ENCODE assay signal across 8 cellular contexts in the genomic region with DNA sequence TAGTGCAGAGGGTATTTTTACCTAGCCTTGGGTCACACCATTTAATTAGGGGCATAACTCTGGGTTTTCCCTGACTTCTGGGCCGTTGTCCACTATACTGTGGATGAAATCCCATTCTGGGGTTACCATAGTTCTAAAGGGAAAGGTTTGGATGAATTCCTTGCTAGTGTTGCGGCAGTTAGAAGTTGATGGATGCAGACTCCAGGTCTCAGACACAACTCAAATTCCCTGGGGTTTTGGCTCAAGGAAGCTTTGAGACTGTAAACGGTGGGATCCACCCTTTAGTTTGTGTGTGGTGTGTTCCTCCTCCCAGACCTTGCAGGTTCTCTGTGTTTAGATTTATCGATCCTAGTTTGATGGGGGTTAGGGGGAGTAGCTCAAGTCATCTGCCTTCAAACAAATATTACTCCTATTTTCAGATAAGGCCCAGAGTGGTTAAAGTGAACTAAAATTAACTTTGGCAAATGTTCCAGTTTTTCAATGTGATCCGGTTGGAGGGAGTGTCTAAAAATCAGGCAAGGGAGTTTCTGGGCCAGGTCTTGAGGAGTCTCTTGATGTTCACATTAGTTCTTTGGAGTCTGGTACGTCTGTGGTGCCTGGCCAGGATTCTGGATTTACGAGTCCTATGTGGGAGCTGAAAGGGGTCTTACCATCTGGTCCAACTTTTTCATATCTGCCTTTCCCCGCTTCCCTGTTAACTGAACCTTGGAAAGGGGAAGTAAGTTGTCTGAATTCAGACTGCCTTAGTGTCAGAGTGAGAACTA. TPM values are rescaled to one million over a fixed set of nuclear protein-coding genes. Genes with fewer than 3 reads are reported as not detected.
DNase-seq lines count a peak whose midpoint lies in the region; ATAC-seq and TF ChIP-seq lines count a peak whose summit lies in the region.

No MANE protein-coding gene starts in this region.

- intact Hi-C loops in dendritic cell treated with granulocyte-macrophage colony-stimulating factor and Interleukin-4, amounts not matched to agents 40 ng/mL and 50 ng/mL, for 4 days (cut with micrococcal nuclease), result loop anchor here (2.0 to 10.0 kb wide), 2 partner anchors 184 to 330 kb away; a partner anchor contains a TSS
- intact Hi-C loops in natural killer cell (cut with micrococcal nuclease), result loop anchor here (10.0 kb wide), 1 partner anchor 50 kb away; no protein-coding TSS in a partner anchor

- ATAC-seq in natural killer cell (no peak), HG02840 (IDR thresholded peaks at IDR 0.05; ENCODE audit: low FRiP score, unreplicated experiment) (no peak), GM18909 (IDR thresholded peaks at IDR 0.05; ENCODE audit: poor library complexity, unreplicated experiment) (no peak), HG03280 (IDR thresholded peaks at IDR 0.05; ENCODE audit: unreplicated experiment) (no peak)

- peaks cover 69% of the 10 kb centered on the region for H3K4me1 Mint-ChIP-seq in dendritic cell treated with granulocyte-macrophage colony-stimulating factor and Interleukin-4, amounts not matched to agents 40 ng/mL and 50 ng/mL, for 4 days (ENCODE audit: low read depth)
- H3K4me1 Mint-ChIP-seq in natural killer cell, result peaks cover 78 to 88% of the 10 kb centered on the region in 2 donors

- H3K36me3 Mint-ChIP-seq in dendritic cell treated with granulocyte-macrophage colony-stimulating factor and Interleukin-4, amounts not matched to agents 40 ng/mL and 50 ng/mL, for 4 days (ENCODE audit: low read depth), result peaks cover 55% of the 10 kb centered on the region
- H3K36me3 Mint-ChIP-seq in natural killer cell, result no peaks in the 10 kb centered on the region

- peak overlapping the region; percentile 95 for H3K27ac Mint-ChIP-seq in dendritic cell treated with granulocyte-macrophage colony-stimulating factor and Interleukin-4, amounts not matched to agents 40 ng/mL and 50 ng/mL, for 4 days
- H3K27ac Mint-ChIP-seq in natural killer cell, result peak overlapping the region; percentile 92 to 98

- H3K4me3 Mint-ChIP-seq in dendritic cell treated with granulocyte-macrophage colony-stimulating factor and Interleukin-4, amounts not matched to agents 40 ng/mL and 50 ng/mL, for 4 days, result peak overlapping the region; percentile 94
- peak overlapping the region; percentile 85 for H3K4me3 Mint-ChIP-seq in natural killer cell

- H3K9me3 Mint-ChIP-seq in dendritic cell treated with granulocyte-macrophage colony-stimulating factor and Interleukin-4, amounts not matched to agents 40 ng/mL and 50 ng/mL, for 4 days, result peaks cover 13% of the 10 kb centered on the region
- H3K9me3 Mint-ChIP-seq in natural killer cell, result no peaks in the 10 kb centered on the region

- DNase-seq in ELR (ENCODE audit: low read depth) (peak; percentile 30), NCI-H69 (lab: John Stamatoyannopoulos, UW) (peak; percentile 48), natural killer cell (no peak), NCI-H1694 (lab: John Stamatoyannopoulos, UW) (no peak)

- TF ChIP-seq CTCF in natural killer cell (IDR thresholded peaks at IDR 0.05), result no peak

- H3K27me3 Mint-ChIP-seq in dendritic cell treated with granulocyte-macrophage colony-stimulating factor and Interleukin-4, amounts not matched to agents 40 ng/mL and 50 ng/mL, for 4 days, result no peaks in the 10 kb centered on the region
- no peaks in the 10 kb centered on the region for H3K27me3 Mint-ChIP-seq in natural killer cell (ENCODE audit: low read depth in 2 of 2)

RNA-seq across cellular contexts. Expression of a gene that starts 1.5 kb away (rescaled TPM):
- 100 to 1,000 TPM; 194 to 204 (median 198) TPM for total RNA-seq in natural killer cell

Comparison
In these comparisons a context has a peak if more than half of its experiments do, and no peak if none do; other contexts are left out.
1. DNase-seq: peak in ELR (single experiment) and NCI-H69 (single experiment); none in natural killer cell (single experiment) and NCI-H1694 (single experiment).